Comparison of ENCODE assay signal across 8 cellular contexts in genomic region chrX:63761639-63762038, GRCh38. TPM values are rescaled to one million over a fixed set of nuclear protein-coding genes. Genes with fewer than 3 reads are reported as not detected.
DNase-seq lines count a peak whose midpoint lies in the region; ATAC-seq and TF ChIP-seq lines count a peak whose summit lies in the region.
"Had no signal": no experiment of that assay in that cellular context is flagged by ENCODE, and none has a peak within 500 bp of the region (broad histone marks: within the 10 kb centered on the region; RNA-seq: fewer than 3 reads in every experiment).

No MANE protein-coding gene starts in this region.

- ATAC-seq in GM19035 (IDR thresholded peaks at IDR 0.05; ENCODE audit: unreplicated experiment), result peak; percentile 66
- peak; percentile 83 for ATAC-seq in HG02642 (IDR thresholded peaks at IDR 0.05; ENCODE audit: poor library complexity, unreplicated experiment)
- ATAC-seq in sciatic nerve, result no peak

- H3K27me3 Mint-ChIP-seq in osteocyte (ENCODE audit: unreplicated experiment) (no peaks in the 10 kb centered on the region), HFFc6 (ENCODE audit: insufficient read depth) (peaks cover 4% of the 10 kb centered on the region)

- H3K27ac Mint-ChIP-seq in osteocyte (ENCODE audit: unreplicated experiment), result no peak overlapping the region
- no peak overlapping the region for H3K27ac Mint-ChIP-seq in HFFc6

- H3K4me3 Mint-ChIP-seq in osteocyte (ENCODE audit: unreplicated experiment) (no peak overlapping the region), HFFc6 (no peak overlapping the region)

- no peaks in the 10 kb centered on the region for H3K36me3 Mint-ChIP-seq in osteocyte (ENCODE audit: unreplicated experiment)
- H3K36me3 Mint-ChIP-seq in HFFc6 (ENCODE audit: low read depth), result no peaks in the 10 kb centered on the region

- TF ChIP-seq CTCF in osteocyte (IDR thresholded peaks at IDR 0.05) (peak; percentile 34), HFFc6 (IDR thresholded peaks at IDR 0.05) (no peak)

- intact Hi-C loops in sciatic nerve (cut with DNase I), result no loop called here

- peak; percentile 13 for DNase-seq in NAMALWA (ENCODE audit: low spot score)
- no peak for DNase-seq in osteocyte (ENCODE audit: extremely low spot score, unreplicated experiment)
- no peak for DNase-seq in HFFc6
- DNase-seq in activated T-cell treated with anti-CD3 and anti-CD28 coated beads, Interleukin-2, amount 50 U/mL, for 48 hours, result no peak
- no peak for DNase-seq in sciatic nerve (ENCODE audit: low spot score)
- DNase-seq: effector CD4-positive, alpha-beta T cell had no signal

- H3K9me3 Mint-ChIP-seq in osteocyte (ENCODE audit: unreplicated experiment), result peaks cover 8% of the 10 kb centered on the region
- no peaks in the 10 kb centered on the region; the same call in 1 of the 2 replicates for H3K9me3 Mint-ChIP-seq in HFFc6

- peaks cover 4% of the 10 kb centered on the region for H3K4me1 Mint-ChIP-seq in osteocyte (ENCODE audit: unreplicated experiment)
- peaks cover 19% of the 10 kb centered on the region for H3K4me1 Mint-ChIP-seq in HFFc6 (ENCODE audit: low read depth)

RNA-seq across cellular contexts. Expression of gene ARHGEF9, which starts 23.4 kb away (rescaled TPM):
- 34.3 and 40.7 TPM in 2 replicates for total RNA-seq in osteocyte
- total RNA-seq in HFFc6 (2021; fragmentation: NEBNext Ultra II Directional; extraction: Animal tissue kit (Norgen Biotek cat#: 25700)), result 10 to 100 TPM; 18.8 to 23.0 (median 20.2) TPM
- 33.0 TPM for total RNA-seq in sciatic nerve
